11 cellular contexts compared by ENCODE assay signal in the genomic region with DNA sequence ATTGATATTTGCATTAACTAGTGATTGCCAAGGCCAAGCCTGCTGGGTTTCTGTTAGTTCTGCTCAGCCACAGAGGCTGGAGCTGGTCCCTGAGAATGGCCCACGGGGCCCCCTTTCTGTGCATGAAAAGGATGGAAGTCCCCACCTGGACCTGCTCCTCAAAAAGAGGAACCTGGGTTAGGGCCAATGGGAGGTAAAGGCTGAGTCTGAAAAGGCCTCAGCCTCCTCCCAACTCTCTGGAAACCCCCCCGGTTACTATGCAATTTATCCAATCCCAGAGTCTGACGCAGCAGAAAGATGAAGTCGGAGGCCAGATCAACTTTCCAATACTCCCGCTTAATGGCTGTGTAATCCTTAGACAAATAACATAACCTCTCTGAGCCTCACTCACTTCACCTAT. TPM values are rescaled to one million over a fixed set of nuclear protein-coding genes. Genes with fewer than 3 reads are reported as not detected.
"Had no signal": no experiment of that assay in that cellular context is flagged by ENCODE, and none has a peak within 500 bp of the region (broad histone marks: within the 10 kb centered on the region; RNA-seq: fewer than 3 reads in every experiment).

No MANE protein-coding gene starts in this region.

- H3K9me3 Mint-ChIP-seq: activated CD4-positive, alpha-beta T cell treated with anti-CD3 and anti-CD28 coated beads, Interleukin-2, amount 10 ng/mL, durations not matched to agents 7 days and 5 days; activated naive CD4-positive, alpha-beta T cell treated with anti-CD3 and anti-CD28 coated beads, Interleukin-2, amount 10 ng/mL, durations not matched to agents 7 days and 5 days; activated T-helper 2 cell treated with anti-CD3 and anti-CD28 coated beads, Interferon-gamma antibody, Interleukin-2, Interleukin-4, amounts not matched to agents 10 μg/mL and 5 μg/mL and 100 μg/mL, durations not matched to agents 14 hours and 24 hours and 36 hours had no signal

- H3K27ac ChIP-seq: gastrocnemius medialis had no signal

- H3K27me3 ChIP-seq: colonic mucosa had no signal

- H3K4me3 Mint-ChIP-seq: activated CD4-positive, alpha-beta T cell treated with anti-CD3 and anti-CD28 coated beads, Interleukin-2, amount 10 ng/mL, durations not matched to agents 7 days and 5 days; activated naive CD4-positive, alpha-beta T cell treated with anti-CD3 and anti-CD28 coated beads, Interleukin-2, amount 10 ng/mL, durations not matched to agents 7 days and 5 days had no signal

- ATAC-seq: gastrocnemius medialis, left ventricle myocardium superior had no signal

- DNase-seq: activated CD4-positive, alpha-beta T cell treated with anti-CD3 and anti-CD28 coated beads, Interleukin-2, amount 10 ng/mL, durations not matched to agents 7 days and 5 days; activated CD4-positive, CD25-positive, alpha-beta regulatory T cell; activated naive CD4-positive, alpha-beta T cell treated with anti-CD3 and anti-CD28 coated beads, Interleukin-2, amount 10 ng/mL, durations not matched to agents 7 days and 5 days; colonic mucosa; effector CD4-positive, alpha-beta T cell; gastrocnemius medialis; left ventricle myocardium superior; stimulated activated CD4-positive, alpha-beta T cell treated with anti-CD3 and anti-CD28 coated beads, Interleukin-15, amount 100 ng/mL, for 24 hours; stimulated activated CD4-positive, alpha-beta T cell treated with anti-CD3 and anti-CD28 coated beads, Interleukin-4, amount 100 ng/mL, for 24 hours; stomach had no signal

- H3K27ac Mint-ChIP-seq: activated CD4-positive, alpha-beta T cell treated with anti-CD3 and anti-CD28 coated beads, Interleukin-2, amount 10 ng/mL, durations not matched to agents 7 days and 5 days; activated naive CD4-positive, alpha-beta T cell treated with anti-CD3 and anti-CD28 coated beads, Interleukin-2, amount 10 ng/mL, durations not matched to agents 7 days and 5 days; activated T-helper 2 cell treated with anti-CD3 and anti-CD28 coated beads, Interferon-gamma antibody, Interleukin-2, Interleukin-4, amounts not matched to agents 10 μg/mL and 5 μg/mL and 100 μg/mL, durations not matched to agents 14 hours and 24 hours and 36 hours had no signal

- H3K36me3 ChIP-seq: colonic mucosa, gastrocnemius medialis, stomach had no signal

- H3K9me3 ChIP-seq: colonic mucosa, gastrocnemius medialis, stomach had no signal

- H3K4me3 ChIP-seq: colonic mucosa, gastrocnemius medialis, stomach had no signal

- H3K36me3 Mint-ChIP-seq: activated naive CD4-positive, alpha-beta T cell treated with anti-CD3 and anti-CD28 coated beads, Interleukin-2, amount 10 ng/mL, durations not matched to agents 7 days and 5 days had no signal

RNA-seq across cellular contexts. Expression of a gene that starts 6.8 kb away (rescaled TPM):
- total RNA-seq: activated CD4-positive, alpha-beta T cell treated with anti-CD3 and anti-CD28 coated beads, Interleukin-2, amount 10 ng/mL, durations not matched to agents 7 days and 5 days; activated T-helper 2 cell treated with anti-CD3 and anti-CD28 coated beads, Interferon-gamma antibody, Interleukin-2, Interleukin-4, amounts not matched to agents 10 μg/mL and 5 μg/mL and 100 μg/mL, durations not matched to agents 14 hours and 24 hours and 36 hours had no signal
